29 cellular contexts compared by ENCODE assay signal in the genomic region with DNA sequence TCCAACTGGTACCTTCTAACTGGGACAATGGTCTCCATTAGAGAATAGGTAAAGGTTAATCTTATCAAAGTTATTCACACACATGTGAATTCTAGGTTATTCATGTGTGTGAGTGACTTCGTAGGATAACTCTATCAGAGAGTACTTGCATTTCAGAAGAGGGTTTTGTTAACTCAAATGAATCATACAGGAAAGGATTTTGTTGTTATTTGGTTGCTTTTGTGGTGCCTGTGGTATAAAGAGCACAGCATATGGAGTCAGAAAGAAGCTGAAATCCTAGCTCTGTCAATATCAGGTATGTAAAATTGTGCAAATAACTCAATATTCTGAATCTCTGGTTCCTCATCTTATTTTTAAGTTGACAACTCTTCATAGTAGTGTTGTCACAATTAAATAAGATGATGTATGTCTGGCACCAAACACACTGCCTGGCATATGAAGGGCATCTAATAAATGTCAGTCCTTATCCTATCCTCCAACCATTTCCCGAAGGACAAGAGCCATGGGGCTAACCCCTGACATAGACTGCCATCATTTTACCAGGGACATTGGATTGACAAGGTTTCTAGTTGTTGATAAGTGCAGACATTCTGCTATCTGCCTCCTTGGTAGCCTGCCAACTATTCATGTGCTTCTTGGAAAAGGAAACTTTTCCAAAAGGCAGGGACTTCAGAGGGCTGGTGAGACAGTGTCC.
"Had no signal": no experiment of that assay in that cellular context is flagged by ENCODE, and none has a peak within 500 bp of the region (broad histone marks: within the 10 kb centered on the region; RNA-seq: fewer than 3 reads in every experiment).

No MANE protein-coding gene starts in this region.

- H3K4me3 Mint-ChIP-seq: activated CD4-positive, alpha-beta T cell treated with anti-CD3 and anti-CD28 coated beads, Interleukin-2, amount 10 ng/mL, durations not matched to agents 24 days and 14 days; activated CD8-positive, alpha-beta T cell treated with anti-CD3 and anti-CD28 coated beads for 36 hours; activated naive CD4-positive, alpha-beta T cell treated with anti-CD3 and anti-CD28 coated beads, Interleukin-2, amount 50 U/mL, for 24 hours; activated T-cell treated with anti-CD3 and anti-CD28 coated beads, Interleukin-2, amount 50 U/mL, for 72 hours; activated T-helper 17 cell treated with anti-CD3 and anti-CD28 coated beads, Interleukin-2, amount 50 U/mL, for 72 hours; brain had no signal

- DNase-seq: activated CD4-positive, alpha-beta T cell treated with anti-CD3 and anti-CD28 coated beads, Interleukin-2, amount 10 ng/mL, durations not matched to agents 24 days and 14 days; activated CD4-positive, alpha-beta T cell treated with anti-CD3 and anti-CD28 coated beads, Interleukin-2, amount 50 U/mL, for 4 hours; activated CD8-positive, alpha-beta T cell treated with anti-CD3 and anti-CD28 coated beads for 36 hours; activated effector memory CD4-positive, alpha-beta T cell treated with anti-CD3 and anti-CD28 coated beads, Interleukin-2, amount 50 U/mL, for 16 hours; activated naive CD4-positive, alpha-beta T cell; activated T-cell treated with anti-CD3 and anti-CD28 coated beads, Interleukin-2, amount 50 U/mL, for 1 hour; activated T-cell treated with anti-CD3 and anti-CD28 coated beads, Interleukin-2, amount 50 U/mL, for 72 hours; adrenal gland; caudate nucleus; cerebellar nuclear complex; Kasumi-1; KG1; MM.1S; MV-4-11; NCI-H1092; NCI-H1436 treated with DMSO at 0.1 percent for 48 hours; NCI-H1694 treated with DMSO at 0.1 percent for 48 hours; NCI-H2029; NCI-H345; NCI-H524 treated with DMSO at 0.1 percent for 48 hours; Peyer's patch; RPMI8226; SW 1271; T-helper 1 cell; T-helper 2 cell; T-helper 9 cell had no signal

- H3K27me3 Mint-ChIP-seq: activated CD4-positive, alpha-beta T cell treated with anti-CD3 and anti-CD28 coated beads, Interleukin-2, amount 10 ng/mL, durations not matched to agents 24 days and 14 days; activated naive CD4-positive, alpha-beta T cell treated with anti-CD3 and anti-CD28 coated beads, Interleukin-2, amount 50 U/mL, for 24 hours; activated T-helper 17 cell treated with anti-CD3 and anti-CD28 coated beads, Interleukin-2, amount 50 U/mL, for 72 hours; brain had no signal

- H3K9me3 Mint-ChIP-seq: activated CD4-positive, alpha-beta T cell treated with anti-CD3 and anti-CD28 coated beads, Interleukin-2, amount 10 ng/mL, durations not matched to agents 24 days and 14 days; activated CD8-positive, alpha-beta T cell treated with anti-CD3 and anti-CD28 coated beads for 36 hours; activated naive CD4-positive, alpha-beta T cell treated with anti-CD3 and anti-CD28 coated beads, Interleukin-2, amount 50 U/mL, for 24 hours; activated T-cell treated with anti-CD3 and anti-CD28 coated beads, Interleukin-2, amount 50 U/mL, for 72 hours; activated T-helper 17 cell treated with anti-CD3 and anti-CD28 coated beads, Interleukin-2, amount 50 U/mL, for 72 hours; brain had no signal

- H3K27ac Mint-ChIP-seq: activated CD4-positive, alpha-beta T cell treated with anti-CD3 and anti-CD28 coated beads, Interleukin-2, amount 10 ng/mL, durations not matched to agents 24 days and 14 days; activated CD8-positive, alpha-beta T cell treated with anti-CD3 and anti-CD28 coated beads for 36 hours; activated naive CD4-positive, alpha-beta T cell treated with anti-CD3 and anti-CD28 coated beads, Interleukin-2, amount 50 U/mL, for 24 hours; activated T-cell treated with anti-CD3 and anti-CD28 coated beads, Interleukin-2, amount 50 U/mL, for 72 hours; activated T-helper 17 cell treated with anti-CD3 and anti-CD28 coated beads, Interleukin-2, amount 50 U/mL, for 72 hours; brain had no signal

- ATAC-seq: activated CD8-positive, alpha-beta T cell treated with anti-CD3 and anti-CD28 coated beads for 36 hours; activated T-cell treated with anti-CD3 and anti-CD28 coated beads, Interleukin-2, amount 50 U/mL, for 72 hours; activated T-helper 17 cell treated with anti-CD3 and anti-CD28 coated beads, Interleukin-2, amount 50 U/mL, for 72 hours had no signal

- H3K4me1 Mint-ChIP-seq: activated CD4-positive, alpha-beta T cell treated with anti-CD3 and anti-CD28 coated beads, Interleukin-2, amount 10 ng/mL, durations not matched to agents 24 days and 14 days; activated naive CD4-positive, alpha-beta T cell treated with anti-CD3 and anti-CD28 coated beads, Interleukin-2, amount 50 U/mL, for 24 hours; activated T-helper 17 cell treated with anti-CD3 and anti-CD28 coated beads, Interleukin-2, amount 50 U/mL, for 72 hours; brain had no signal

- H3K36me3 Mint-ChIP-seq: activated naive CD4-positive, alpha-beta T cell treated with anti-CD3 and anti-CD28 coated beads, Interleukin-2, amount 50 U/mL, for 24 hours; brain had no signal
